ENCODE assay signal across 16 cellular contexts in genomic region chr1:116529681-116530080, GRCh38. TPM values are rescaled to one million over a fixed set of nuclear protein-coding genes. Genes with fewer than 3 reads are reported as not detected.
A peak's percentile ranks its signal among the peaks of the same experiment; 100 is the strongest.
DNase-seq lines count a peak whose midpoint lies in the region; ATAC-seq and TF ChIP-seq lines count a peak whose summit lies in the region.
"Had no signal": no experiment of that assay in that cellular context is flagged by ENCODE, and none has a peak within 500 bp of the region (broad histone marks: within the 10 kb centered on the region; RNA-seq: fewer than 3 reads in every experiment).

No MANE protein-coding gene starts in this region.

- TF ChIP-seq CTCF in natural killer cell (IDR thresholded peaks at IDR 0.05) (no peak), dorsolateral prefrontal cortex (IDR thresholded peaks at IDR 0.05 in 54 of 56, conservative IDR thresholded peaks at IDR 0.05 in 2 of 56; ENCODE audit: low read depth in 1 of 56, partially characterized antibody in 56 of 56) (no peak)

- H3K9me2 ChIP-seq in GM23248 (ENCODE audit: insufficient read depth) = peaks cover 3% of the 10 kb centered on the region; the same call in 1 of the 2 replicates

- no peaks in the 10 kb centered on the region for H3K36me3 ChIP-seq in GM23248 (ENCODE audit: low read depth)

- H3K27ac ChIP-seq in dorsolateral prefrontal cortex (no peak overlapping the region), GM23248 (no peak overlapping the region)
- H3K27ac ChIP-seq: 22Rv1, A549, BLaER1 had no signal

- intact Hi-C loops in natural killer cell (cut with micrococcal nuclease) (no loop called here), dorsolateral prefrontal cortex (cut with DNase I) (no loop called here)

- no peak for DNase-seq in natural killer cell treated with Interleukin-12 subunit alpha and Interleukin-12 subunit beta and Interleukin-15 and Interleukin-18, amount 100 ng/mL, for 72 hours (ENCODE audit: low spot score)
- DNase-seq in natural killer cell = no peak
- no peak for DNase-seq in effector memory CD8-positive, alpha-beta T cell
- DNase-seq in stimulated activated effector memory CD8-positive, alpha-beta T cell treated with anti-CD3 and anti-CD28 coated beads, Interleukin-12 subunit alpha, Interleukin-12 subunit beta, amount 100 ng/mL, for 72 hours (ENCODE audit: low spot score in 2 of 2) = peak in 1 of 2 donors; percentile 26
- DNase-seq in dorsolateral prefrontal cortex = no peak
- DNase-seq in GM23248 = no peak
- DNase-seq in AG08395 (ENCODE audit: low spot score) = no peak
- DNase-seq: CD4-positive, alpha-beta memory T cell; DMS79 treated with DMSO at 0.1 percent for 48 hours; GF-D8 had no signal

- H3F3A ChIP-seq in GM23248 (ENCODE audit: insufficient read depth) = no peaks in the 10 kb centered on the region

- peaks cover 9% of the 10 kb centered on the region for H3K4me1 ChIP-seq in GM23248 (ENCODE audit: insufficient read depth)
- H3K4me1 ChIP-seq: A549, BLaER1 had no signal

- peaks cover 23 to 25% of the 10 kb centered on the region in 2 donors for H3K4me1 Mint-ChIP-seq in natural killer cell treated with Interleukin-12 subunit alpha and Interleukin-12 subunit beta and Interleukin-15 and Interleukin-18, amount 100 ng/mL, for 72 hours (ENCODE audit: low read depth in 2 of 2)
- H3K4me1 Mint-ChIP-seq in natural killer cell = peaks cover 0 to 31% of the 10 kb centered on the region in 2 donors
- peaks cover 1 to 14% of the 10 kb centered on the region in 2 donors for H3K4me1 Mint-ChIP-seq in effector memory CD8-positive, alpha-beta T cell (ENCODE audit: low read depth in 2 of 2)
- H3K4me1 Mint-ChIP-seq in stimulated activated effector memory CD8-positive, alpha-beta T cell treated with anti-CD3 and anti-CD28 coated beads, Interleukin-12 subunit alpha, Interleukin-12 subunit beta, amount 100 ng/mL, for 72 hours = peaks cover 24% of the 10 kb centered on the region
- H3K4me1 Mint-ChIP-seq: GM23338 had no signal

- H3K79me2 ChIP-seq in GM23248 (ENCODE audit: insufficient read depth) = no peaks in the 10 kb centered on the region

- in situ Hi-C loops in GM23248 (cut with MboI) = no loop called here

- H3K9me3 Mint-ChIP-seq in natural killer cell treated with Interleukin-12 subunit alpha and Interleukin-12 subunit beta and Interleukin-15 and Interleukin-18, amount 100 ng/mL, for 72 hours = no peaks in the 10 kb centered on the region
- H3K9me3 Mint-ChIP-seq in natural killer cell = no peaks in the 10 kb centered on the region
- no peaks in the 10 kb centered on the region for H3K9me3 Mint-ChIP-seq in effector memory CD8-positive, alpha-beta T cell
- H3K9me3 Mint-ChIP-seq in stimulated activated effector memory CD8-positive, alpha-beta T cell treated with anti-CD3 and anti-CD28 coated beads, Interleukin-12 subunit alpha, Interleukin-12 subunit beta, amount 100 ng/mL, for 72 hours = peaks cover 5% of the 10 kb centered on the region

- peak overlapping the region; percentile 27 for H3K4me3 Mint-ChIP-seq in natural killer cell treated with Interleukin-12 subunit alpha and Interleukin-12 subunit beta and Interleukin-15 and Interleukin-18, amount 100 ng/mL, for 72 hours
- H3K4me3 Mint-ChIP-seq in natural killer cell = no peak overlapping the region
- H3K4me3 Mint-ChIP-seq in effector memory CD8-positive, alpha-beta T cell = no peak overlapping the region
- no peak overlapping the region for H3K4me3 Mint-ChIP-seq in stimulated activated effector memory CD8-positive, alpha-beta T cell treated with anti-CD3 and anti-CD28 coated beads, Interleukin-12 subunit alpha, Interleukin-12 subunit beta, amount 100 ng/mL, for 72 hours
- H3K4me3 Mint-ChIP-seq: CD14-positive monocyte, GM23338 had no signal

- H3K27me3 ChIP-seq in dorsolateral prefrontal cortex (no peaks in the 10 kb centered on the region), GM23248 (replicated peaks; ENCODE audit: insufficient read depth) (no peaks in the 10 kb centered on the region)
- H3K27me3 ChIP-seq: BLaER1 had no signal

- no peak overlapping the region for H2AFZ ChIP-seq in GM23248
- H2AFZ ChIP-seq: GM23338 had no signal

- H3K4me3 ChIP-seq in dorsolateral prefrontal cortex (no peak overlapping the region), GM23248 (no peak overlapping the region)
- H3K4me3 ChIP-seq: A549, BLaER1, GM23338, K562 had no signal

- no peak overlapping the region for H3K9ac ChIP-seq in GM23248
- H3K9ac ChIP-seq: BLaER1 had no signal

- H3K9me3 ChIP-seq in GM23248 (ENCODE audit: low read depth) = no peaks in the 10 kb centered on the region
- H3K9me3 ChIP-seq: A549 had no signal

- no peaks in the 10 kb centered on the region; the same call in 1 of the 2 replicates for H4K20me1 ChIP-seq in GM23248 (ENCODE audit: insufficient read depth)
- H4K20me1 ChIP-seq: BLaER1 had no signal

- WGBS in GM23248 (ENCODE audit: low coverage in 1 of 2, low lambda C conversion rate in 2 of 2, missing lambda C conversion rate in 2 of 2), 2 experiments = 96 to 97% methylated on average over 3 of the region's 3 CpGs

- H3K27me3 Mint-ChIP-seq in natural killer cell treated with Interleukin-12 subunit alpha and Interleukin-12 subunit beta and Interleukin-15 and Interleukin-18, amount 100 ng/mL, for 72 hours = no peaks in the 10 kb centered on the region
- H3K27me3 Mint-ChIP-seq in natural killer cell (ENCODE audit: low read depth in 2 of 2) = no peaks in the 10 kb centered on the region
- no peaks in the 10 kb centered on the region for H3K27me3 Mint-ChIP-seq in effector memory CD8-positive, alpha-beta T cell
- H3K27me3 Mint-ChIP-seq: CD4-positive, alpha-beta memory T cell had no signal

- no peak overlapping the region for H3K4me2 ChIP-seq in GM23248 (ENCODE audit: unreplicated experiment)
- H3K4me2 ChIP-seq: A549, BLaER1, GM23338 had no signal

- H3K27ac Mint-ChIP-seq in natural killer cell treated with Interleukin-12 subunit alpha and Interleukin-12 subunit beta and Interleukin-15 and Interleukin-18, amount 100 ng/mL, for 72 hours = peak overlapping the region; percentile 6 to 27
- no peak overlapping the region for H3K27ac Mint-ChIP-seq in natural killer cell
- H3K27ac Mint-ChIP-seq in effector memory CD8-positive, alpha-beta T cell = peak overlapping the region; percentile 26 to 71
- H3K27ac Mint-ChIP-seq in stimulated activated effector memory CD8-positive, alpha-beta T cell treated with anti-CD3 and anti-CD28 coated beads, Interleukin-12 subunit alpha, Interleukin-12 subunit beta, amount 100 ng/mL, for 72 hours = no peak overlapping the region
- H3K27ac Mint-ChIP-seq: GM23338 had no signal

- H3K36me3 Mint-ChIP-seq in natural killer cell treated with Interleukin-12 subunit alpha and Interleukin-12 subunit beta and Interleukin-15 and Interleukin-18, amount 100 ng/mL, for 72 hours = peaks cover 60% of the 10 kb centered on the region
- H3K36me3 Mint-ChIP-seq in natural killer cell = peaks cover 44% of the 10 kb centered on the region
- peaks cover 17% of the 10 kb centered on the region for H3K36me3 Mint-ChIP-seq in effector memory CD8-positive, alpha-beta T cell (ENCODE audit: insufficient read depth)
- peaks cover 49% of the 10 kb centered on the region for H3K36me3 Mint-ChIP-seq in stimulated activated effector memory CD8-positive, alpha-beta T cell treated with anti-CD3 and anti-CD28 coated beads, Interleukin-12 subunit alpha, Interleukin-12 subunit beta, amount 100 ng/mL, for 72 hours

- no peak for ATAC-seq in natural killer cell treated with Interleukin-12 subunit alpha and Interleukin-12 subunit beta and Interleukin-15 and Interleukin-18, amount 100 ng/mL, for 72 hours
- no peak for ATAC-seq in natural killer cell
- ATAC-seq in effector memory CD8-positive, alpha-beta T cell (replicated peaks) = no peak
- ATAC-seq in stimulated activated effector memory CD8-positive, alpha-beta T cell treated with anti-CD3 and anti-CD28 coated beads, Interleukin-12 subunit alpha, Interleukin-12 subunit beta, amount 100 ng/mL, for 72 hours = peak; percentile 58
- ATAC-seq: A549, GM23338 had no signal

RNA-seq across cellular contexts. Expression of gene CD58, which starts 41.1 kb away (rescaled TPM):
- total RNA-seq in natural killer cell treated with Interleukin-12 subunit alpha and Interleukin-12 subunit beta and Interleukin-15 and Interleukin-18, amount 100 ng/mL, for 72 hours = 10 to 100 TPM; 40.1 to 52.7 TPM
- 10 to 100 TPM; 27.4 to 34.0 (median 28.6) TPM for total RNA-seq in natural killer cell
- 1 to 10 TPM; 1.2 to 9.8 (median 5.0) TPM for total RNA-seq in dorsolateral prefrontal cortex
- 14.1 and 16.9 TPM in 2 replicates for total RNA-seq in GM23248 (2014; rRNA removed; shearing (Covaris generic))
- polyA plus RNA-seq in GM23248 (2016; fragmentation: Nextera tagmentation; extraction: Ambion mirVana) = 30.0 and 31.7 TPM in 2 replicates

Comparison
In these comparisons a context has a peak if more than half of its experiments do, and no peak if none do; other contexts are left out.
1. H3K27ac Mint-ChIP-seq: peak in natural killer cell treated with Interleukin-12 subunit alpha and Interleukin-12 subunit beta and Interleukin-15 and Interleukin-18, amount 100 ng/mL, for 72 hours (2 of 2) and effector memory CD8-positive, alpha-beta T cell (2 of 2); none in natural killer cell (0 of 2) and stimulated activated effector memory CD8-positive, alpha-beta T cell treated with anti-CD3 and anti-CD28 coated beads, Interleukin-12 subunit alpha, Interleukin-12 subunit beta, amount 100 ng/mL, for 72 hours (single experiment).